In the genomic region with DNA sequence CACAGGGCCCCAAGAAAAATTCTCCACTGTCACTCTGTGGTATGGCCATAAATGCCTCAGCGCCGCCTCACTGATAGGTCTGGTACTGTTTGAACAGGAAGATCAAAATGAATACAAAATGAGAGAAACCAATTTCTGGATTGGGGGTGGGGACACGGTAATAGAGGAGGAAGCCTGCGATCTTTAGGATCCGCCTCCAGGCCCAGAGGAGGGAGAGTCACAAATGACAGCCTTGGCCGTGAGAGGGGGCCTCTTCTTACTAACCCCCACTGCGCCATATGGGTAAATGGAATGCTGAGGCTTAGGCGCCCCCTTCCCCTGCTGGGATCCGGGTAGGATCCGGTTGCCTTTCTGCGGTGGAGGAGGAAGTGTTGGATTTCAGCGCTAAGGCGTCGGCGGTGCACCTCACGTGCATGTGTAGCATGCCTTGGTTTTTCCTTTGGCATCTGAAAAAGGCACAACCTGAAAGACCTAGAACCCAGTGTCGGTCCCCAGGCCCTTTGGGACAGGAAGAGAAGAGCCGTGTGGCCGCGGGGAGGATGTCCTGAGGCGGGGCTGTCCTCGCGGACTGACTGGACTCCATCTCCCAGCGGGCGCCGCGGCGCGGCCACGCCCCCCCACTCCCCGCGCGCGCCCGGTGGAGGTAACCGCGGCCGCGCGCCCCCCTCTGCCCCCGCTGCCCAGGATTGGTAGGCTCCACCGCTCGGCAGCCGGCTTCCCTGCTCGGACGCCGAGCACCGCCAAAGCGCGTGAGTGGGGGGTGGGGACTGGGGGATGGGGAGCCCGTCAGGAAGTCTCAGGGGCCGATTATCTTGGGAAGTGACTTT, we compare ENCODE assay signal across 1 cellular context.
TF ChIP-seq lines count a peak whose summit lies in the region.

No MANE protein-coding gene starts in this region.

TF ChIP-seq in GM12878, 131 proteins besides CTCF, POLR2A, EP300 and RAD21 (continues in another document):
- TF ChIP-seq SREBF2 (IDR thresholded peaks at IDR 0.05; ENCODE audit: low read length) (no peak), IKZF2 (IDR thresholded peaks at IDR 0.05) (peak; percentile 53; a peak in 3 of 4 replicates), NFXL1 (IDR thresholded peaks at IDR 0.05; ENCODE audit: borderline replicate concordance) (no peak), ZNF207 (IDR thresholded peaks at IDR 0.05; ENCODE audit: borderline replicate concordance) (peak; percentile 19; the same call in 1 of the 2 replicates), PAX5 (IDR thresholded peaks at IDR 0.05; ENCODE audit: borderline replicate concordance, low read depth, low read length) (no peak), TCF3 (IDR thresholded peaks at IDR 0.05; ENCODE audit: borderline replicate concordance, insufficient read depth, low read depth, low read length) (no peak), CBX3 (IDR thresholded peaks at IDR 0.05; ENCODE audit: borderline replicate concordance, low read depth) (no peak), EED (IDR thresholded peaks at IDR 0.05; ENCODE audit: low read depth) (no peak), IRF4 (IDR thresholded peaks at IDR 0.05; ENCODE audit: low read depth, low read length) (no peak), SP1 (IDR thresholded peaks at IDR 0.05; ENCODE audit: low read depth, low read length) (no peak), KLF5 (IDR thresholded peaks at IDR 0.05; ENCODE audit: partially characterized antibody) (peak; percentile 97), MXI1 (IDR thresholded peaks at IDR 0.05; ENCODE audit: low read depth, low read length) (no peak), NR2F1 (conservative IDR thresholded peaks at IDR 0.05) (no peak), TCF12 (IDR thresholded peaks at IDR 0.05; ENCODE audit: low read depth, low read length) (no peak), CREB1 (IDR thresholded peaks at IDR 0.05; ENCODE audit: low read depth) (peak; percentile 59; the same call in 1 of the 2 replicates), CBFB (IDR thresholded peaks at IDR 0.05; ENCODE audit: low read depth) (peak; percentile 52; the same call in 1 of the 2 replicates), FOXK2 (IDR thresholded peaks at IDR 0.05) (peak; percentile 94), NBN (IDR thresholded peaks at IDR 0.05) (peak; percentile 81), WRNIP1 (IDR thresholded peaks at IDR 0.05; ENCODE audit: borderline replicate concordance, low read depth, low read length) (no peak), MYB (IDR thresholded peaks at IDR 0.05; ENCODE audit: borderline replicate concordance, low read depth, low read length) (no peak), RB1 (IDR thresholded peaks at IDR 0.05; ENCODE audit: borderline replicate concordance) (peak; percentile 36; the same call in 1 of the 2 replicates), NR2C2 (IDR thresholded peaks at IDR 0.05; ENCODE audit: borderline replicate concordance, control insufficient read depth, insufficient read length, low read depth) (no peak), KAT2A (conservative IDR thresholded peaks at IDR 0.05; ENCODE audit: control insufficient read depth, low read depth, low read length) (no peak), HDAC6 (IDR thresholded peaks at IDR 0.05; ENCODE audit: unreplicated experiment) (peak; percentile 6), MTA2 (IDR thresholded peaks at IDR 0.05; ENCODE audit: low read depth) (peak; percentile 25; the same call in 1 of the 2 replicates), ZSCAN29 (IDR thresholded peaks at IDR 0.05) (no peak)
- TF ChIP-seq, protein P1, sequence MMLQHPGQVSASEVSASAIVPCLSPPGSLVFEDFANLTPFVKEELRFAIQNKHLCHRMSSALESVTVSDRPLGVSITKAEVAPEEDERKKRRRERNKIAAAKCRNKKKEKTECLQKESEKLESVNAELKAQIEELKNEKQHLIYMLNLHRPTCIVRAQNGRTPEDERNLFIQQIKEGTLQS (IDR thresholded peaks at IDR 0.05; ENCODE audit: borderline replicate concordance, extremely low read depth, low read depth, low read length), result no peak
- TF ChIP-seq, protein P2, sequence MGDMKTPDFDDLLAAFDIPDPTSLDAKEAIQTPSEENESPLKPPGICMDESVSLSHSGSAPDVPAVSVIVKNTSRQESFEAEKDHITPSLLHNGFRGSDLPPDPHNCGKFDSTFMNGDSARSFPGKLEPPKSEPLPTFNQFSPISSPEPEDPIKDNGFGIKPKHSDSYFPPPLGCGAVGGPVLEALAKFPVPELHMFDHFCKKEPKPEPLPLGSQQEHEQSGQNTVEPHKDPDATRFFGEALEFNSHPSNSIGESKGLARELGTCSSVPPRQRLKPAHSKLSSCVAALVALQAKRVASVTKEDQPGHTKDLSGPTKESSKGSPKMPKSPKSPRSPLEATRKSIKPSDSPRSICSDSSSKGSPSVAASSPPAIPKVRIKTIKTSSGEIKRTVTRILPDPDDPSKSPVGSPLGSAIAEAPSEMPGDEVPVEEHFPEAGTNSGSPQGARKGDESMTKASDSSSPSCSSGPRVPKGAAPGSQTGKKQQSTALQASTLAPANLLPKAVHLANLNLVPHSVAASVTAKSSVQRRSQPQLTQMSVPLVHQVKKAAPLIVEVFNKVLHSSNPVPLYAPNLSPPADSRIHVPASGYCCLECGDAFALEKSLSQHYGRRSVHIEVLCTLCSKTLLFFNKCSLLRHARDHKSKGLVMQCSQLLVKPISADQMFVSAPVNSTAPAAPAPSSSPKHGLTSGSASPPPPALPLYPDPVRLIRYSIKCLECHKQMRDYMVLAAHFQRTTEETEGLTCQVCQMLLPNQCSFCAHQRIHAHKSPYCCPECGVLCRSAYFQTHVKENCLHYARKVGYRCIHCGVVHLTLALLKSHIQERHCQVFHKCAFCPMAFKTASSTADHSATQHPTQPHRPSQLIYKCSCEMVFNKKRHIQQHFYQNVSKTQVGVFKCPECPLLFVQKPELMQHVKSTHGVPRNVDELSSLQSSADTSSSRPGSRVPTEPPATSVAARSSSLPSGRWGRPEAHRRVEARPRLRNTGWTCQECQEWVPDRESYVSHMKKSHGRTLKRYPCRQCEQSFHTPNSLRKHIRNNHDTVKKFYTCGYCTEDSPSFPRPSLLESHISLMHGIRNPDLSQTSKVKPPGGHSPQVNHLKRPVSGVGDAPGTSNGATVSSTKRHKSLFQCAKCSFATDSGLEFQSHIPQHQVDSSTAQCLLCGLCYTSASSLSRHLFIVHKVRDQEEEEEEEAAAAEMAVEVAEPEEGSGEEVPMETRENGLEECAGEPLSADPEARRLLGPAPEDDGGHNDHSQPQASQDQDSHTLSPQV (IDR thresholded peaks at IDR 0.05), result no peak
- TF ChIP-seq, protein P3, sequence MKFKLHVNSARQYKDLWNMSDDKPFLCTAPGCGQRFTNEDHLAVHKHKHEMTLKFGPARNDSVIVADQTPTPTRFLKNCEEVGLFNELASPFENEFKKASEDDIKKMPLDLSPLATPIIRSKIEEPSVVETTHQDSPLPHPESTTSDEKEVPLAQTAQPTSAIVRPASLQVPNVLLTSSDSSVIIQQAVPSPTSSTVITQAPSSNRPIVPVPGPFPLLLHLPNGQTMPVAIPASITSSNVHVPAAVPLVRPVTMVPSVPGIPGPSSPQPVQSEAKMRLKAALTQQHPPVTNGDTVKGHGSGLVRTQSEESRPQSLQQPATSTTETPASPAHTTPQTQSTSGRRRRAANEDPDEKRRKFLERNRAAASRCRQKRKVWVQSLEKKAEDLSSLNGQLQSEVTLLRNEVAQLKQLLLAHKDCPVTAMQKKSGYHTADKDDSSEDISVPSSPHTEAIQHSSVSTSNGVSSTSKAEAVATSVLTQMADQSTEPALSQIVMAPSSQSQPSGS (IDR thresholded peaks at IDR 0.05; ENCODE audit: low read length), result no peak
- TF ChIP-seq, protein P4, sequence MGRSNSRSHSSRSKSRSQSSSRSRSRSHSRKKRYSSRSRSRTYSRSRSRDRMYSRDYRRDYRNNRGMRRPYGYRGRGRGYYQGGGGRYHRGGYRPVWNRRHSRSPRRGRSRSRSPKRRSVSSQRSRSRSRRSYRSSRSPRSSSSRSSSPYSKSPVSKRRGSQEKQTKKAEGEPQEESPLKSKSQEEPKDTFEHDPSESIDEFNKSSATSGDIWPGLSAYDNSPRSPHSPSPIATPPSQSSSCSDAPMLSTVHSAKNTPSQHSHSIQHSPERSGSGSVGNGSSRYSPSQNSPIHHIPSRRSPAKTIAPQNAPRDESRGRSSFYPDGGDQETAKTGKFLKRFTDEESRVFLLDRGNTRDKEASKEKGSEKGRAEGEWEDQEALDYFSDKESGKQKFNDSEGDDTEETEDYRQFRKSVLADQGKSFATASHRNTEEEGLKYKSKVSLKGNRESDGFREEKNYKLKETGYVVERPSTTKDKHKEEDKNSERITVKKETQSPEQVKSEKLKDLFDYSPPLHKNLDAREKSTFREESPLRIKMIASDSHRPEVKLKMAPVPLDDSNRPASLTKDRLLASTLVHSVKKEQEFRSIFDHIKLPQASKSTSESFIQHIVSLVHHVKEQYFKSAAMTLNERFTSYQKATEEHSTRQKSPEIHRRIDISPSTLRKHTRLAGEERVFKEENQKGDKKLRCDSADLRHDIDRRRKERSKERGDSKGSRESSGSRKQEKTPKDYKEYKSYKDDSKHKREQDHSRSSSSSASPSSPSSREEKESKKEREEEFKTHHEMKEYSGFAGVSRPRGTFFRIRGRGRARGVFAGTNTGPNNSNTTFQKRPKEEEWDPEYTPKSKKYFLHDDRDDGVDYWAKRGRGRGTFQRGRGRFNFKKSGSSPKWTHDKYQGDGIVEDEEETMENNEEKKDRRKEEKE (IDR thresholded peaks at IDR 0.05), result peak; percentile 84
- TF ChIP-seq, protein P5, sequence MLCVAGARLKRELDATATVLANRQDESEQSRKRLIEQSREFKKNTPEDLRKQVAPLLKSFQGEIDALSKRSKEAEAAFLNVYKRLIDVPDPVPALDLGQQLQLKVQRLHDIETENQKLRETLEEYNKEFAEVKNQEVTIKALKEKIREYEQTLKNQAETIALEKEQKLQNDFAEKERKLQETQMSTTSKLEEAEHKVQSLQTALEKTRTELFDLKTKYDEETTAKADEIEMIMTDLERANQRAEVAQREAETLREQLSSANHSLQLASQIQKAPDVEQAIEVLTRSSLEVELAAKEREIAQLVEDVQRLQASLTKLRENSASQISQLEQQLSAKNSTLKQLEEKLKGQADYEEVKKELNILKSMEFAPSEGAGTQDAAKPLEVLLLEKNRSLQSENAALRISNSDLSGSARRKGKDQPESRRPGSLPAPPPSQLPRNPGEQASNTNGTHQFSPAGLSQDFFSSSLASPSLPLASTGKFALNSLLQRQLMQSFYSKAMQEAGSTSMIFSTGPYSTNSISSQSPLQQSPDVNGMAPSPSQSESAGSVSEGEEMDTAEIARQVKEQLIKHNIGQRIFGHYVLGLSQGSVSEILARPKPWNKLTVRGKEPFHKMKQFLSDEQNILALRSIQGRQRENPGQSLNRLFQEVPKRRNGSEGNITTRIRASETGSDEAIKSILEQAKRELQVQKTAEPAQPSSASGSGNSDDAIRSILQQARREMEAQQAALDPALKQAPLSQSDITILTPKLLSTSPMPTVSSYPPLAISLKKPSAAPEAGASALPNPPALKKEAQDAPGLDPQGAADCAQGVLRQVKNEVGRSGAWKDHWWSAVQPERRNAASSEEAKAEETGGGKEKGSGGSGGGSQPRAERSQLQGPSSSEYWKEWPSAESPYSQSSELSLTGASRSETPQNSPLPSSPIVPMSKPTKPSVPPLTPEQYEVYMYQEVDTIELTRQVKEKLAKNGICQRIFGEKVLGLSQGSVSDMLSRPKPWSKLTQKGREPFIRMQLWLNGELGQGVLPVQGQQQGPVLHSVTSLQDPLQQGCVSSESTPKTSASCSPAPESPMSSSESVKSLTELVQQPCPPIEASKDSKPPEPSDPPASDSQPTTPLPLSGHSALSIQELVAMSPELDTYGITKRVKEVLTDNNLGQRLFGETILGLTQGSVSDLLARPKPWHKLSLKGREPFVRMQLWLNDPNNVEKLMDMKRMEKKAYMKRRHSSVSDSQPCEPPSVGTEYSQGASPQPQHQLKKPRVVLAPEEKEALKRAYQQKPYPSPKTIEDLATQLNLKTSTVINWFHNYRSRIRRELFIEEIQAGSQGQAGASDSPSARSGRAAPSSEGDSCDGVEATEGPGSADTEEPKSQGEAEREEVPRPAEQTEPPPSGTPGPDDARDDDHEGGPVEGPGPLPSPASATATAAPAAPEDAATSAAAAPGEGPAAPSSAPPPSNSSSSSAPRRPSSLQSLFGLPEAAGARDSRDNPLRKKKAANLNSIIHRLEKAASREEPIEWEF (IDR thresholded peaks at IDR 0.05; ENCODE audit: insufficient replicate concordance, low read depth, low read length), result no peak
- TF ChIP-seq, protein P6, sequence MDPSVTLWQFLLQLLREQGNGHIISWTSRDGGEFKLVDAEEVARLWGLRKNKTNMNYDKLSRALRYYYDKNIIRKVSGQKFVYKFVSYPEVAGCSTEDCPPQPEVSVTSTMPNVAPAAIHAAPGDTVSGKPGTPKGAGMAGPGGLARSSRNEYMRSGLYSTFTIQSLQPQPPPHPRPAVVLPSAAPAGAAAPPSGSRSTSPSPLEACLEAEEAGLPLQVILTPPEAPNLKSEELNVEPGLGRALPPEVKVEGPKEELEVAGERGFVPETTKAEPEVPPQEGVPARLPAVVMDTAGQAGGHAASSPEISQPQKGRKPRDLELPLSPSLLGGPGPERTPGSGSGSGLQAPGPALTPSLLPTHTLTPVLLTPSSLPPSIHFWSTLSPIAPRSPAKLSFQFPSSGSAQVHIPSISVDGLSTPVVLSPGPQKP (IDR thresholded peaks at IDR 0.05; ENCODE audit: low read depth, low read length), result no peak
- TF ChIP-seq, protein P7, sequence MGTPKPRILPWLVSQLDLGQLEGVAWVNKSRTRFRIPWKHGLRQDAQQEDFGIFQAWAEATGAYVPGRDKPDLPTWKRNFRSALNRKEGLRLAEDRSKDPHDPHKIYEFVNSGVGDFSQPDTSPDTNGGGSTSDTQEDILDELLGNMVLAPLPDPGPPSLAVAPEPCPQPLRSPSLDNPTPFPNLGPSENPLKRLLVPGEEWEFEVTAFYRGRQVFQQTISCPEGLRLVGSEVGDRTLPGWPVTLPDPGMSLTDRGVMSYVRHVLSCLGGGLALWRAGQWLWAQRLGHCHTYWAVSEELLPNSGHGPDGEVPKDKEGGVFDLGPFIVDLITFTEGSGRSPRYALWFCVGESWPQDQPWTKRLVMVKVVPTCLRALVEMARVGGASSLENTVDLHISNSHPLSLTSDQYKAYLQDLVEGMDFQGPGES (IDR thresholded peaks at IDR 0.05), result no peak
- TF ChIP-seq, protein P8, sequence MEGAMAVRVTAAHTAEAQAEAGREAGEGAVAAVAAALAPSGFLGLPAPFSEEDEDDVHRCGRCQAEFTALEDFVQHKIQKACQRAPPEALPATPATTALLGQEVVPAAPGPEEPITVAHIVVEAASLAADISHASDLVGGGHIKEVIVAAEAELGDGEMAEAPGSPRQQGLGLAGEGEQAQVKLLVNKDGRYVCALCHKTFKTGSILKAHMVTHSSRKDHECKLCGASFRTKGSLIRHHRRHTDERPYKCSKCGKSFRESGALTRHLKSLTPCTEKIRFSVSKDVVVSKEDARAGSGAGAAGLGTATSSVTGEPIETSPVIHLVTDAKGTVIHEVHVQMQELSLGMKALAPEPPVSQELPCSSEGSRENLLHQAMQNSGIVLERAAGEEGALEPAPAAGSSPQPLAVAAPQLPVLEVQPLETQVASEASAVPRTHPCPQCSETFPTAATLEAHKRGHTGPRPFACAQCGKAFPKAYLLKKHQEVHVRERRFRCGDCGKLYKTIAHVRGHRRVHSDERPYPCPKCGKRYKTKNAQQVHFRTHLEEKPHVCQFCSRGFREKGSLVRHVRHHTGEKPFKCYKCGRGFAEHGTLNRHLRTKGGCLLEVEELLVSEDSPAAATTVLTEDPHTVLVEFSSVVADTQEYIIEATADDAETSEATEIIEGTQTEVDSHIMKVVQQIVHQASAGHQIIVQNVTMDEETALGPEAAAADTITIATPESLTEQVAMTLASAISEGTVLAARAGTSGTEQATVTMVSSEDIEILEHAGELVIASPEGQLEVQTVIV (IDR thresholded peaks at IDR 0.05; ENCODE audit: borderline replicate concordance, partially characterized antibody), result peak; percentile 22
- TF ChIP-seq, protein P9, sequence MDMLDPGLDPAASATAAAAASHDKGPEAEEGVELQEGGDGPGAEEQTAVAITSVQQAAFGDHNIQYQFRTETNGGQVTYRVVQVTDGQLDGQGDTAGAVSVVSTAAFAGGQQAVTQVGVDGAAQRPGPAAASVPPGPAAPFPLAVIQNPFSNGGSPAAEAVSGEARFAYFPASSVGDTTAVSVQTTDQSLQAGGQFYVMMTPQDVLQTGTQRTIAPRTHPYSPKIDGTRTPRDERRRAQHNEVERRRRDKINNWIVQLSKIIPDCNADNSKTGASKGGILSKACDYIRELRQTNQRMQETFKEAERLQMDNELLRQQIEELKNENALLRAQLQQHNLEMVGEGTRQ (IDR thresholded peaks at IDR 0.05; ENCODE audit: borderline replicate concordance, low read depth, low read length), result no peak
